Comparison of ENCODE assay signal across 8 cellular contexts in the genomic region with DNA sequence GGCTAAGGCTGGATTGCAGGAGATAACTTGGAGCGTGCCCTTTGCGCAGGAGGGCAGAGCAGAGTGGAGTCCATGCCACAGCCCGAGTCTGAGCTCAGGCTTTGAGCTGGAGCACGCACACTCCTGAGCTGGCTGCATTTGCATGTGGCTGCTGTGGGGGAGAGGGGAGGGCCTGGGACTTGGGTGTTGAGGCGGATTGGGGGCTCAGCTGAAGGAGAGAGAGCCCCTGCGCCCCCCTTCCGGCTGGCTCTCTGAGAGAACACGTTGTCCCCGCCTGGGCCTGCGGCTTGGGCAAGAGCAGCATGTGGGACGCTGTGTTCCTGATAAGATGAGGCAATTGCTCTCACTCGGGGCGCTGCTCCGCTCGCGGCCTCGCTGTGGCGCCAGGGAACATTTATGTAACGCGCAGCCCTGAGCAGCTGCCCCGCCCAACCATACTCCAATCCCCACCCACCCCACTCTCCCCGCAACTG. TPM values are rescaled to one million over a fixed set of nuclear protein-coding genes. Genes with fewer than 3 reads are reported as not detected.
DNase-seq lines count a peak whose midpoint lies in the region; ATAC-seq and TF ChIP-seq lines count a peak whose summit lies in the region.

No MANE protein-coding gene starts in this region.

- H3K27me3 ChIP-seq in suprapubic skin, result no peaks in the 10 kb centered on the region

- WGBS in suprapubic skin, result 10% methylated on average over 6 of the region's 22 CpGs

- DNase-seq in GM10248 (ENCODE audit: extremely low spot score) (peak; percentile 79), OCI-M1 (lab: John Stamatoyannopoulos, UW) (peak; percentile 92), activated gamma-delta T cell (lab: John Stamatoyannopoulos, UW) (peak; percentile 67), foreskin fibroblast (peak; percentile 89 to 96), omental fat pad (ENCODE audit: low spot score) (peak; percentile 58), suprapubic skin (ENCODE audit: low spot score in 2 of 2) (peak; percentile 97 to 98), SHP77 (lab: John Stamatoyannopoulos, UW) (no peak)

- peak in 1 of 2 donors; percentile 26 for TF ChIP-seq POLR2A in suprapubic skin (IDR thresholded peaks at IDR 0.05)

- no peaks in the 10 kb centered on the region for H3K36me3 ChIP-seq in suprapubic skin

- TF ChIP-seq CTCF in GM10248 (IDR thresholded peaks at IDR 0.05; ENCODE audit: control extremely low read depth, extremely low read depth, low read depth, missing control alignments) (peak; percentile 64), foreskin fibroblast (IDR thresholded peaks at IDR 0.05; ENCODE audit: low read depth, low read length) (peak; percentile 36), omental fat pad (IDR thresholded peaks at IDR 0.05) (no peak), suprapubic skin (IDR thresholded peaks at IDR 0.05) (peak in 1 of 2 donors; percentile 37)

- peak; percentile 99 for TF ChIP-seq EP300 in suprapubic skin (IDR thresholded peaks at IDR 0.05)

- H3K9me3 ChIP-seq in suprapubic skin, result no peaks in the 10 kb centered on the region

- POLR2A ChIA-PET in GM10248 (lab: Yijun Ruan, JAX), result interaction anchor here (0.8 to 1.6 kb wide), 4 partner anchors 9 to 72 kb away, joined by 3 to 9 read pairs (median 4); no protein-coding TSS in a partner anchor

- CTCF ChIA-PET in GM10248 (lab: Yijun Ruan, JAX), result interaction anchor here (0.7 to 5.8 kb wide), 27 partner anchors 9 to 166 kb away, joined by 3 to 47 read pairs (median 4); no protein-coding TSS in a partner anchor

- peaks cover 82% of the 10 kb centered on the region for H3K4me1 ChIP-seq in suprapubic skin

- peak overlapping the region; percentile 91 for H3K27ac ChIP-seq in suprapubic skin

- ATAC-seq in HG02840 (IDR thresholded peaks at IDR 0.05; ENCODE audit: low FRiP score, unreplicated experiment), result peak; percentile 44
- ATAC-seq in omental fat pad (ENCODE audit: low FRiP score), result peak; percentile 89

- no peak overlapping the region for H3K4me3 ChIP-seq in foreskin fibroblast (ENCODE audit: low read depth in 1 of 2, low read length in 2 of 2)
- H3K4me3 ChIP-seq in suprapubic skin, result peak overlapping the region; percentile 39

RNA-seq across cellular contexts. Expression of gene KLF13, which starts 39.1 kb away (rescaled TPM):
- total RNA-seq in omental fat pad, result 10 to 100 TPM; 49.7 to 67.5 (median 62.3) TPM
- 100 to 1,000 TPM; 141 to 162 (median 145) TPM for total RNA-seq in suprapubic skin

Comparison
In these comparisons a context has a peak if more than half of its experiments do, and no peak if none do; other contexts are left out.
1. DNase-seq: peak in GM10248 (single experiment), OCI-M1 (single experiment), activated gamma-delta T cell (single experiment), foreskin fibroblast (2 of 2), omental fat pad (single experiment) and suprapubic skin (2 of 2); none in SHP77 (0 of 2).
2. CTCF ChIP-seq: peak in GM10248 (single experiment) and foreskin fibroblast (single experiment); none in omental fat pad (0 of 3).